2 cellular contexts compared by ENCODE assay signal in the genomic region with DNA sequence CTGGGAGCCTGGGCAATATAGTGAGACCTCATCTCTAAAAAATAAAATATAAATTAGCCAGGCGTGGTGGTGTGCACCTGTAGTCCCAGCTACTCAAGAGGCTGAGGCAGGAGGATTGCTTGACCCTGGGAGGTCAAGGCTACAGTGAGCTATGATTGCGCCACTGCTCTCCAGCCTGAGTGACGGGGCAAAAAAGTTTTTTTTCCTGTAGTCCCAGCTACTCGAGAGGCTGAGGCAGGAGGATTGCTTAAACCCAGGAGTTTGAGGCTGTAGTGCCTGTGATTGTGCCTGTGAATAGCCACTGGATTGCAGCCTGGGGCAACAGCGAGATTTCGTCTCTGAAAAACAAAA.
TF ChIP-seq lines count a peak whose summit lies in the region.

No MANE protein-coding gene starts in this region.

TF ChIP-seq in IMR-90, 13 proteins besides CTCF, POLR2A, EP300 and RAD21:
- TF ChIP-seq CEBPB (IDR thresholded peaks at IDR 0.05; ENCODE audit: low read depth, low read length) = peak; percentile 38

TF ChIP-seq in K562, 482 proteins besides CTCF, POLR2A, EP300 and RAD21:
- TF ChIP-seq, protein P1, sequence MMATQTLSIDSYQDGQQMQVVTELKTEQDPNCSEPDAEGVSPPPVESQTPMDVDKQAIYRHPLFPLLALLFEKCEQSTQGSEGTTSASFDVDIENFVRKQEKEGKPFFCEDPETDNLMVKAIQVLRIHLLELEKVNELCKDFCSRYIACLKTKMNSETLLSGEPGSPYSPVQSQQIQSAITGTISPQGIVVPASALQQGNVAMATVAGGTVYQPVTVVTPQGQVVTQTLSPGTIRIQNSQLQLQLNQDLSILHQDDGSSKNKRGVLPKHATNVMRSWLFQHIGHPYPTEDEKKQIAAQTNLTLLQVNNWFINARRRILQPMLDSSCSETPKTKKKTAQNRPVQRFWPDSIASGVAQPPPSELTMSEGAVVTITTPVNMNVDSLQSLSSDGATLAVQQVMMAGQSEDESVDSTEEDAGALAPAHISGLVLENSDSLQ (IDR thresholded peaks at IDR 0.05) = 0 out of 2 replicates have a peak, but pooled peaks have one; percentile 7
- TF ChIP-seq NFE2 (IDR thresholded peaks at IDR 0.05; ENCODE audit: low read depth) (peak; percentile 44; the same call in 1 of the 2 replicates), CEBPB (tag; IDR thresholded peaks at IDR 0.05) (peak; percentile 62)
